Comparison of ENCODE assay signal across 2 cellular contexts in the genomic region with DNA sequence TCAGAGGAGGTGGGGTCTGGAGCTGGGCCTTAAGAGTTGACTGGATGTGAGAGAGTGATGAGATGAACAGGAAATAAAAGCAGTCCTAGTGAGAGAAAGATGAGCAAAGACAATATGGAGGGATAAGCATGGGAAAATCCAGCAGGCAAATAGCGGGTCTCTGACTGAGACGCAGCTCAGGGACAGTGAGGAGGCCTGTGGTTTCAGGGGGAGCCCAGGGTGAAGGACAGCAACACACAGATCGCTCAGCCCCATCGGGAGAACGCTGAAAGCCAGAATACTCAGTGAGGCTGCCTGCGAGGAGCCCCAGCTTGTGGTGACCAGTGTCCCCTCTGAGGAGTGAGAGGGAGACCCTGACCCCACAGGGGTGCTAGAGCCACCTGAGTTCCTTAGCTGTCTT.
TF ChIP-seq lines count a peak whose summit lies in the region.

No MANE protein-coding gene starts in this region.

TF ChIP-seq in GM23338, 12 proteins besides CTCF, POLR2A, EP300 and RAD21 (continues in another document):
- TF ChIP-seq JUNB (IDR thresholded peaks at IDR 0.05; ENCODE audit: unreplicated experiment), result no peak
- no peak for TF ChIP-seq STAT1 (IDR thresholded peaks at IDR 0.05; ENCODE audit: unreplicated experiment)
- no peak for TF ChIP-seq CREB1 (CRISPR knock-in tag; IDR thresholded peaks at IDR 0.05; ENCODE audit: low read depth)
- no peak for TF ChIP-seq EZH2phosphoT487 (IDR thresholded peaks at IDR 0.05; ENCODE audit: unreplicated experiment)
- TF ChIP-seq ZNF114 (CRISPR knock-in tag; IDR thresholded peaks at IDR 0.05), result no peak
- no peak for TF ChIP-seq EZH2 (IDR thresholded peaks at IDR 0.05; ENCODE audit: low read depth, unreplicated experiment)
- TF ChIP-seq REST (IDR thresholded peaks at IDR 0.05; ENCODE audit: unreplicated experiment), result no peak
- no peak for TF ChIP-seq ZNF331 (CRISPR knock-in tag; IDR thresholded peaks at IDR 0.05; ENCODE audit: low read depth)
- TF ChIP-seq ETS1 (IDR thresholded peaks at IDR 0.05), result no peak
- no peak for TF ChIP-seq NANOG (IDR thresholded peaks at IDR 0.05; ENCODE audit: borderline replicate concordance)

TF ChIP-seq in K562, 482 proteins besides CTCF, POLR2A, EP300 and RAD21:
- TF ChIP-seq, protein P1, sequence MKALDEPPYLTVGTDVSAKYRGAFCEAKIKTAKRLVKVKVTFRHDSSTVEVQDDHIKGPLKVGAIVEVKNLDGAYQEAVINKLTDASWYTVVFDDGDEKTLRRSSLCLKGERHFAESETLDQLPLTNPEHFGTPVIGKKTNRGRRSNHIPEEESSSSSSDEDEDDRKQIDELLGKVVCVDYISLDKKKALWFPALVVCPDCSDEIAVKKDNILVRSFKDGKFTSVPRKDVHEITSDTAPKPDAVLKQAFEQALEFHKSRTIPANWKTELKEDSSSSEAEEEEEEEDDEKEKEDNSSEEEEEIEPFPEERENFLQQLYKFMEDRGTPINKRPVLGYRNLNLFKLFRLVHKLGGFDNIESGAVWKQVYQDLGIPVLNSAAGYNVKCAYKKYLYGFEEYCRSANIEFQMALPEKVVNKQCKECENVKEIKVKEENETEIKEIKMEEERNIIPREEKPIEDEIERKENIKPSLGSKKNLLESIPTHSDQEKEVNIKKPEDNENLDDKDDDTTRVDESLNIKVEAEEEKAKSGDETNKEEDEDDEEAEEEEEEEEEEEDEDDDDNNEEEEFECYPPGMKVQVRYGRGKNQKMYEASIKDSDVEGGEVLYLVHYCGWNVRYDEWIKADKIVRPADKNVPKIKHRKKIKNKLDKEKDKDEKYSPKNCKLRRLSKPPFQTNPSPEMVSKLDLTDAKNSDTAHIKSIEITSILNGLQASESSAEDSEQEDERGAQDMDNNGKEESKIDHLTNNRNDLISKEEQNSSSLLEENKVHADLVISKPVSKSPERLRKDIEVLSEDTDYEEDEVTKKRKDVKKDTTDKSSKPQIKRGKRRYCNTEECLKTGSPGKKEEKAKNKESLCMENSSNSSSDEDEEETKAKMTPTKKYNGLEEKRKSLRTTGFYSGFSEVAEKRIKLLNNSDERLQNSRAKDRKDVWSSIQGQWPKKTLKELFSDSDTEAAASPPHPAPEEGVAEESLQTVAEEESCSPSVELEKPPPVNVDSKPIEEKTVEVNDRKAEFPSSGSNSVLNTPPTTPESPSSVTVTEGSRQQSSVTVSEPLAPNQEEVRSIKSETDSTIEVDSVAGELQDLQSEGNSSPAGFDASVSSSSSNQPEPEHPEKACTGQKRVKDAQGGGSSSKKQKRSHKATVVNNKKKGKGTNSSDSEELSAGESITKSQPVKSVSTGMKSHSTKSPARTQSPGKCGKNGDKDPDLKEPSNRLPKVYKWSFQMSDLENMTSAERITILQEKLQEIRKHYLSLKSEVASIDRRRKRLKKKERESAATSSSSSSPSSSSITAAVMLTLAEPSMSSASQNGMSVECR (CRISPR knock-in tag; IDR thresholded peaks at IDR 0.05), result no peak
- TF ChIP-seq MTF1 (CRISPR knock-in tag; IDR thresholded peaks at IDR 0.05; ENCODE audit: borderline replicate concordance), result no peak
